21 cellular contexts compared by ENCODE assay signal in the genomic region with DNA sequence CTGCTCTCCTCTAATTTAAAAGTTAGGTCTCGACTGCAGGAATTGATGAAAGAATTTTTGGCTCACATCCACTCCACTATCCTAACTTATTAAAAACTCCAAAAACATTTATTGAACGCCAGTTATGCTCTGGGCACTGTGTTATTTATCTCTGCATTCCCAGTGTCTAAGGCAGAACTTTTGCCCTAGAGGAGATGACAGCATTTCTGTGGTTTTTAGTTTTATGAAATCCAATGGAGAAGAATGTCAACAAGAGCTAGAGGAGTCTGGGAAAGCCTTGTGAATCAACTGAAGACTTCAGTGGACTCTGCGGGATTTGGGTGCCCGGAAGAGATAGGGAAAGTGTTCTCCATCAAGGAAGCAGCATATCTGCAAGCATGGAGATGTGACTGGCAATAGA.
DNase-seq lines count a peak whose midpoint lies in the region; ATAC-seq and TF ChIP-seq lines count a peak whose summit lies in the region.
"Had no signal": no experiment of that assay in that cellular context is flagged by ENCODE, and none has a peak within 500 bp of the region (broad histone marks: within the 10 kb centered on the region; RNA-seq: fewer than 3 reads in every experiment).

No MANE protein-coding gene starts in this region.

- H3K36me3 ChIP-seq in GM23248 (ENCODE audit: low read depth) (no peaks in the 10 kb centered on the region), brain microvascular endothelial cell (replicated peaks) (no peaks in the 10 kb centered on the region), sigmoid colon (no peaks in the 10 kb centered on the region)
- H3K36me3 ChIP-seq: esophagus muscularis mucosa, neutrophil had no signal

- H3F3A ChIP-seq in GM23248 (ENCODE audit: insufficient read depth): no peaks in the 10 kb centered on the region

- H3K27me3 ChIP-seq in GM23248 (replicated peaks; ENCODE audit: insufficient read depth) (no peaks in the 10 kb centered on the region), brain microvascular endothelial cell (replicated peaks) (no peaks in the 10 kb centered on the region), foreskin keratinocyte (no peaks in the 10 kb centered on the region), sigmoid colon (no peaks in the 10 kb centered on the region)
- H3K27me3 ChIP-seq: esophagus muscularis mucosa, neutrophil had no signal

- no peaks in the 10 kb centered on the region for H4K20me1 ChIP-seq in GM23248 (ENCODE audit: insufficient read depth)

- H3K9me3 ChIP-seq in GM23248 (ENCODE audit: low read depth): no peaks in the 10 kb centered on the region
- no peaks in the 10 kb centered on the region for H3K9me3 ChIP-seq in sigmoid colon
- H3K9me3 ChIP-seq: esophagus muscularis mucosa, neutrophil had no signal

- no peak for TF ChIP-seq POLR2A in sigmoid colon (IDR thresholded peaks at IDR 0.05)

- no peak overlapping the region for H3K9ac ChIP-seq in GM23248

- TF ChIP-seq EP300 in sigmoid colon (IDR thresholded peaks at IDR 0.05): no peak

- H3K4me3 ChIP-seq in GM23248: no peak overlapping the region
- H3K4me3 ChIP-seq in brain microvascular endothelial cell (ENCODE audit: low read depth, low read length): no peak overlapping the region
- H3K4me3 ChIP-seq in sigmoid colon: no peak overlapping the region
- H3K4me3 ChIP-seq: esophagus muscularis mucosa had no signal

- no peak overlapping the region for H2AFZ ChIP-seq in GM23248

- H3K27ac ChIP-seq in GM23248: no peak overlapping the region
- no peak overlapping the region for H3K27ac ChIP-seq in brain microvascular endothelial cell
- no peak overlapping the region for H3K27ac ChIP-seq in foreskin keratinocyte
- no peak overlapping the region for H3K27ac ChIP-seq in sigmoid colon
- H3K27ac ChIP-seq: esophagus muscularis mucosa, neutrophil had no signal

- H3K9me2 ChIP-seq in GM23248 (ENCODE audit: insufficient read depth): no peaks in the 10 kb centered on the region

- DNase-seq in GM23248 (peak; percentile 37), brain microvascular endothelial cell (peak; percentile 31), foreskin keratinocyte (peak; percentile 8 to 66), SHP77 (lab: John Stamatoyannopoulos, UW) (no peak), sigmoid colon (no peak)
- DNase-seq: activated CD4-positive, alpha-beta T cell treated with anti-CD3 and anti-CD28 coated beads, Interleukin-2, amount 10 ng/mL, durations not matched to agents 24 days and 14 days; activated naive CD8-positive, alpha-beta T cell treated with anti-CD3 and anti-CD28 coated beads, Interleukin-2, amount 50 U/mL, for 24 hours; C1 segment of cervical spinal cord; central memory CD4-positive, alpha-beta T cell; GF-D8; left ventricle myocardium superior; NCI-H1092 treated with DMSO at 0.1 percent for 48 hours; NCI-H2081 treated with DMSO at 0.1 percent for 48 hours; NCI-H526; retina; SHP77 treated with DMSO at 0.1 percent for 48 hours; T-cell had no signal

- intact Hi-C loops in sigmoid colon (cut with DNase I): no loop called here

- WGBS in GM23248 (ENCODE audit: low coverage in 1 of 2, low lambda C conversion rate in 2 of 2, missing lambda C conversion rate in 2 of 2), 2 experiments: 42 to 48% methylated on average over 4 of the region's 4 CpGs
- 66 to 80% methylated on average over 4 of the region's 4 CpGs for WGBS in sigmoid colon, 2 donors

- ATAC-seq in foreskin keratinocyte (no peak), HG03521 (IDR thresholded peaks at IDR 0.05; ENCODE audit: unreplicated experiment) (no peak), GM21447 (IDR thresholded peaks at IDR 0.05; ENCODE audit: unreplicated experiment) (no peak)
- ATAC-seq: activated naive CD8-positive, alpha-beta T cell treated with anti-CD3 and anti-CD28 coated beads, Interleukin-2, amount 50 U/mL, for 24 hours; left ventricle myocardium superior; T-cell had no signal

- H3K79me2 ChIP-seq in GM23248 (ENCODE audit: insufficient read depth): no peaks in the 10 kb centered on the region

- no peak overlapping the region for H3K4me2 ChIP-seq in GM23248 (ENCODE audit: unreplicated experiment)

- in situ Hi-C loops in GM23248 (cut with MboI): no loop called here
- in situ Hi-C loops in brain microvascular endothelial cell (cut with HindIII; ENCODE audit: low pct_ligation_motif_present, low sequenced_read_pairs): no loop called here

- TF ChIP-seq CTCF in brain microvascular endothelial cell (IDR thresholded peaks at IDR 0.05; ENCODE audit: low read depth, low read length, missing control alignments) (no peak), foreskin keratinocyte (conservative IDR thresholded peaks at IDR 0.05) (no peak), sigmoid colon (IDR thresholded peaks at IDR 0.05) (no peak)

- H3K4me1 ChIP-seq in GM23248 (ENCODE audit: insufficient read depth) (no peaks in the 10 kb centered on the region), foreskin keratinocyte (no peaks in the 10 kb centered on the region), sigmoid colon (no peaks in the 10 kb centered on the region)
- H3K4me1 ChIP-seq: esophagus muscularis mucosa had no signal

Comparison
In these comparisons a context has a peak if more than half of its experiments do, and no peak if none do; other contexts are left out.
1. DNase-seq: peak in GM23248 (single experiment), brain microvascular endothelial cell (single experiment) and foreskin keratinocyte (2 of 2); none in SHP77 (0 of 2) and sigmoid colon (single experiment).